Comparison of ENCODE assay signal across 9 cellular contexts in genomic region chr19:1267441-1268391, GRCh38. TPM values are rescaled to one million over a fixed set of nuclear protein-coding genes. Genes with fewer than 3 reads are reported as not detected.
DNase-seq lines count a peak whose midpoint lies in the region; ATAC-seq and TF ChIP-seq lines count a peak whose summit lies in the region.
"Had no signal": no experiment of that assay in that cellular context is flagged by ENCODE, and none has a peak within 500 bp of the region (broad histone marks: within the 10 kb centered on the region; RNA-seq: fewer than 3 reads in every experiment).

No MANE protein-coding gene starts in this region.

- H3K4me1 ChIP-seq in colonic mucosa = peaks cover 52% of the 10 kb centered on the region

- no peaks in the 10 kb centered on the region for H3K9me3 Mint-ChIP-seq in neural crest cell

- no peaks in the 10 kb centered on the region for H3K27me3 ChIP-seq in colonic mucosa

- peak; percentile 44 for DNase-seq in NCI-H2227 treated with DMSO at 0.1 percent for 48 hours (lab: John Stamatoyannopoulos, UW)
- DNase-seq in colonic mucosa = no peak
- no peak for DNase-seq in neural crest cell (ENCODE audit: low read depth, low spot score)
- DNase-seq in iPS-NIHi7 (ENCODE audit: extremely low spot score) = no peak
- DNase-seq in hippocampal formation (lab: John Stamatoyannopoulos, UW) = no peak

- H3K36me3 ChIP-seq in colonic mucosa = peaks cover under 1% of the 10 kb centered on the region

- H3K27ac Mint-ChIP-seq in neural crest cell (ENCODE audit: unreplicated experiment) = peak overlapping the region; percentile 62

- ATAC-seq in HG02884 (IDR thresholded peaks at IDR 0.05; ENCODE audit: unreplicated experiment) (no peak), HG03280 (IDR thresholded peaks at IDR 0.05; ENCODE audit: unreplicated experiment) (no peak)

- peak overlapping the region; percentile 48 to 84 for H3K9ac ChIP-seq in colonic mucosa (ENCODE audit: low read depth in 2 of 2, low read length in 2 of 2)

- H3K9me3 ChIP-seq in colonic mucosa = no peaks in the 10 kb centered on the region

- intact Hi-C loops in colonic mucosa (cut with DNase I) = loop anchor here (2.0 kb wide), 1 partner anchor 23 kb away; no protein-coding TSS in a partner anchor

- H3K27ac ChIP-seq in C4-2B (peak overlapping the region; percentile 94), colonic mucosa (peak overlapping the region; percentile 96)

- TF ChIP-seq CTCF in C4-2B (conservative IDR thresholded peaks at IDR 0.05) = no peak
- TF ChIP-seq CTCF in colonic mucosa (IDR thresholded peaks at IDR 0.05) = no peak
- no peak for TF ChIP-seq CTCF in neural crest cell (conservative IDR thresholded peaks at IDR 0.05)

- H3K27me3 Mint-ChIP-seq in neural crest cell (ENCODE audit: low read depth) = peaks cover 25% of the 10 kb centered on the region

- peak overlapping the region; percentile 50 for H3K4me3 ChIP-seq in colonic mucosa

- H3K4me3 Mint-ChIP-seq in neural crest cell = peak overlapping the region; percentile 80

- peaks cover 13% of the 10 kb centered on the region for H3K36me3 Mint-ChIP-seq in neural crest cell (ENCODE audit: low read depth)

- H3K4me1 Mint-ChIP-seq in neural crest cell = peaks cover 72% of the 10 kb centered on the region

RNA-seq across cellular contexts. Expression of gene CIRBP, which starts 1.4 kb away (rescaled TPM):
- 100 to 1,000 TPM; 163 to 179 TPM for total RNA-seq in colonic mucosa
- 414 and 421 TPM in 2 replicates for total RNA-seq in neural crest cell

RNA-seq across cellular contexts. Expression of gene FAM174C, which starts 7.6 kb away (rescaled TPM):
- total RNA-seq in colonic mucosa (100 to 1,000 TPM in 1 of 2 donors, 10 to 100 TPM in 1; 41.8 to 114 TPM), neural crest cell (33.3 and 36.6 TPM in 2 replicates)

RNA-seq across cellular contexts. Expression of gene EFNA2, which starts 18.0 kb away (rescaled TPM):
- total RNA-seq in colonic mucosa (10 to 100 TPM; 72.8 to 86.1 TPM), neural crest cell (28.0 and 31.0 TPM in 2 replicates)
- total RNA-seq: lung microvascular endothelial cell had no signal

RNA-seq across cellular contexts. Expression of gene MIDN, which starts 19.3 kb away (rescaled TPM):
- total RNA-seq in colonic mucosa (100 to 1,000 TPM; 172 to 177 TPM), neural crest cell (177 and 187 TPM in 2 replicates)

RNA-seq across cellular contexts. Expression of gene ATP5F1D, which starts 26.2 kb away (rescaled TPM):
- total RNA-seq in colonic mucosa = 100 to 1,000 TPM; 359 to 627 TPM
- total RNA-seq in neural crest cell = 140 and 141 TPM in 2 replicates
